Comparison of ENCODE assay signal across 8 cellular contexts in the genomic region with DNA sequence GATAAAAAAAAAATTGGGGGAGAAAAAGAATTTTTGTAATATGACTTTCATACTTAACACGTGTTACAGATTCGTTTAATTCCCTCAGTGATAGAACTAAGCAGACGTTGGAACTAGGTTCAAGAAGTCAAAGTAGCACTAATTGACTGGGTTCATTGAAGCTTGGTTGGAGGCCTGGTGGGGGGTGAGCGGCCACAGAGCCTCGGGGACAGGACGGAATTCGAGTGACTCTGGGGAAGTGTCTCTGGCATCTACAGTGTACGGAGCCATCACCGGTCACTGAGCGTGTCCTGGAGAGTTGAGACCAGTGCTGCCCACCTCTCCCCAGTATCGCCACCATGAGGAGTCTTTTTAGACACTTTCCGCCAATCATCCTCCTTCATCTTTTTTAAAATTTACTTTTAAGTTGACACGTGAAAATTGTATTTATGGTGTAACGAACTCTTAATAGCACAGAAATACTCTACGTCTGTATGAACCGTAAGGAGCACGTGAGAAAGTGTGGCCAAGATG. TPM values are rescaled to one million over a fixed set of nuclear protein-coding genes. Genes with fewer than 3 reads are reported as not detected.
DNase-seq lines count a peak whose midpoint lies in the region; ATAC-seq and TF ChIP-seq lines count a peak whose summit lies in the region.

No MANE protein-coding gene starts in this region.

- peaks cover 17 to 55% (median 53%) of the 10 kb centered on the region in 4 donors for H3K4me1 Mint-ChIP-seq in naive thymus-derived CD8-positive, alpha-beta T cell

- peak overlapping the region in 6 of 10 donors; percentile 37 to 79 (median 46) for H3K27ac Mint-ChIP-seq in naive thymus-derived CD8-positive, alpha-beta T cell

- no peak for DNase-seq in AG10803 (ENCODE audit: low read depth)
- no peak for DNase-seq in Jurkat, Clone E6-1 (ENCODE audit: low read depth, low spot score)
- DNase-seq in cardiac fibroblast (ENCODE audit: low read depth in 2 of 2), result no peak
- peak in 1 of 10 donors; percentile 35 for DNase-seq in naive thymus-derived CD8-positive, alpha-beta T cell
- DNase-seq in stimulated activated CD4-positive, alpha-beta T cell treated with anti-CD3 and anti-CD28 coated beads, Interleukin-2, amount 100 ng/mL, for 48 hours, result no peak
- no peak for DNase-seq in AG20443 (ENCODE audit: low spot score)
- no peak for DNase-seq in SW480 (ENCODE audit: low spot score)
- no peak for DNase-seq in HCEC 1CT

- TF ChIP-seq CTCF in AG10803 (conservative IDR thresholded peaks at IDR 0.05; ENCODE audit: low read length) (no peak), cardiac fibroblast (IDR thresholded peaks at IDR 0.05; ENCODE audit: low read depth, low read length) (no peak)

- H3K27me3 Mint-ChIP-seq in naive thymus-derived CD8-positive, alpha-beta T cell, result no peaks in the 10 kb centered on the region

- H3K4me3 Mint-ChIP-seq in naive thymus-derived CD8-positive, alpha-beta T cell, result peak overlapping the region; percentile 69 to 99 (median 82)

- peak overlapping the region; percentile 72 for H3K4me3 ChIP-seq in AG10803 (ENCODE audit: low read length)
- peak overlapping the region; percentile 70 for H3K4me3 ChIP-seq in Jurkat, Clone E6-1 (ENCODE audit: low read length)
- peak overlapping the region; percentile 67 to 80 for H3K4me3 ChIP-seq in cardiac fibroblast (replicated peaks in 1 of 2; ENCODE audit: low read depth in 2 of 2, low read length in 2 of 2)

- POLR2A ChIA-PET in naive thymus-derived CD8-positive, alpha-beta T cell (lab: Charles Lee), result interaction anchor here (1.9 kb wide), 1 partner anchor 88 kb away, joined by 6 read pairs; a partner anchor contains a TSS

- H3K9me3 Mint-ChIP-seq in naive thymus-derived CD8-positive, alpha-beta T cell, result no peaks in the 10 kb centered on the region

- ATAC-seq in naive thymus-derived CD8-positive, alpha-beta T cell, result no peak

- peaks cover 0 to 2% (median 0%) of the 10 kb centered on the region in 3 donors for H3K36me3 Mint-ChIP-seq in naive thymus-derived CD8-positive, alpha-beta T cell

RNA-seq across cellular contexts. Expression of a gene that starts 1.3 kb away (rescaled TPM):
- 31.1 TPM for polyA plus RNA-seq in Jurkat, Clone E6-1 (2012; ENCODE audit: insufficient read depth, insufficient read length)
- total RNA-seq in naive thymus-derived CD8-positive, alpha-beta T cell, result 10 to 100 TPM; 13.5 to 16.9 TPM
- polyA plus RNA-seq in naive thymus-derived CD8-positive, alpha-beta T cell, result 1 to 10 TPM; 7.7 to 8.7 (median 8.1) TPM

RNA-seq across cellular contexts. Expression of a gene that starts 1.7 kb away (rescaled TPM):
- polyA plus RNA-seq in Jurkat, Clone E6-1 (2012; ENCODE audit: insufficient read depth, insufficient read length), result 57.3 TPM
- 10 to 100 TPM; 13.8 to 14.1 TPM for total RNA-seq in naive thymus-derived CD8-positive, alpha-beta T cell
- polyA plus RNA-seq in naive thymus-derived CD8-positive, alpha-beta T cell, result 1 to 10 TPM; 2.1 to 3.6 (median 3.2) TPM
